8 cellular contexts compared by ENCODE assay signal in the genomic region with DNA sequence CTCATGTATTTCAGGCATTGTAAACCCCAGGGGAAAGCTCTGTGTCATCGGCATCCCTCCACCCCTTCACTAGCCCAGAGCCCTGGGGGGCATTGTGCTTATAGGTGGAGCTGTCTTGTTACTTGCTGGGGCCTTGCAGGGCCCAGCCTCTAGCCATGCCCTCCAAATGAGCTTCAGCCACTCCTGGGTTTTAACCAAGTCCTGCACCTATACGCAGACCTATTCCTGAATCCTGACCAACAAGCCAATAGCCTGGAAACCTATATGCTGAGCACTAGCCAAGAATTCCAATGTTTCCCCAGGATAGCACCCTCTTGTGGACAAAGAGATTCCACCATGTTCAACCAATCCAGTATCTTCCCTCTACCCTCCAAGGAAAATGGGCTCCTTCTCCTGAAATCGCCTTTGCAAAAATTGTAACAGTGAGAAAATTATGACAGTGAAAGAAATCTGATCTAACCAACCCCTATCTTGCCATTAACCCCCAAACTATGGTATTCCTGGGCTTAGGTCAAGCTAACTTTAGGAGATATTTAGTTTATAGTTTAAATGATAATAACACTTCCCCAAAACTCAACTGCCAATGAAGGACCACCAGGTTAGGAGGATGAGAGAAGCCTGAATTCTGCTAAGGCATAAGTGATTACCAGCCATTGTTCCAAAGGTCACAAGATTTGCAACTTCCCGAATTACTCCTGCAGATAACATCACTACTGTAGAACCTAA. TPM values are rescaled to one million over a fixed set of nuclear protein-coding genes. Genes with fewer than 3 reads are reported as not detected.
DNase-seq lines count a peak whose midpoint lies in the region; ATAC-seq, FAIRE-seq and TF ChIP-seq lines count a peak whose summit lies in the region.

No MANE protein-coding gene starts in this region.

- no peaks in the 10 kb centered on the region for H3K36me3 ChIP-seq in Karpas-422 (ENCODE audit: insufficient read depth, low read length)
- no peaks in the 10 kb centered on the region for H3K36me3 ChIP-seq in HepG2 (replicated peaks in 1 of 2; ENCODE audit: control insufficient read depth in 1 of 2, insufficient read depth in 2 of 2, low read length in 2 of 2)

- POLR2A ChIA-PET in HepG2 (lab: Yijun Ruan, JAX): no interaction called here

- H3K9me3 ChIP-seq in Karpas-422 (ENCODE audit: low read length): peaks cover 20% of the 10 kb centered on the region
- H3K9me3 ChIP-seq in HepG2 (ENCODE audit: low read length): peaks cover 4% of the 10 kb centered on the region; the same call in 1 of the 2 replicates

- peak; percentile 30 for FAIRE-seq in HepG2 (lab: Jason Lieb, UNC)

- H3K27ac ChIP-seq in Karpas-422 (ENCODE audit: low read length) (no peak overlapping the region), VCaP (no peak overlapping the region), HepG2 (ENCODE audit: extremely low read length, insufficient read depth, low read length) (no peak overlapping the region)

- H2AFZ ChIP-seq in Karpas-422 (ENCODE audit: low read length): no peak overlapping the region
- H2AFZ ChIP-seq in HepG2 (ENCODE audit: low read length): no peak overlapping the region

- H3K79me2 ChIP-seq in Karpas-422 (ENCODE audit: low read length) (no peaks in the 10 kb centered on the region), HepG2 (ENCODE audit: insufficient read depth, low read length) (no peaks in the 10 kb centered on the region)

- WGBS in HepG2 (ENCODE audit: low lambda C conversion rate): 72% methylated on average over 4 of the region's 4 CpGs

- TF ChIP-seq RAD21 in HepG2 (CRISPR knock-in tag; IDR thresholded peaks at IDR 0.05): no peak

- H3K9me2 ChIP-seq in Karpas-422 (replicated peaks; ENCODE audit: insufficient read depth, low read length): no peaks in the 10 kb centered on the region

- H3K4me3 ChIP-seq in Karpas-422 (ENCODE audit: low read length): no peak overlapping the region
- no peak overlapping the region for H3K4me3 ChIP-seq in HepG2 (replicated peaks in 1 of 3; ENCODE audit: insufficient read depth in 1 of 3, low read depth in 2 of 3, low read length in 3 of 3)

- TF ChIP-seq CTCF in VCaP (conservative IDR thresholded peaks at IDR 0.05): peak; percentile 76
- peak; percentile 53 for TF ChIP-seq CTCF in HepG2 (CRISPR knock-in tag; IDR thresholded peaks at IDR 0.05)

- no peak for TF ChIP-seq EP300 in HepG2 (IDR thresholded peaks at IDR 0.05; ENCODE audit: low read depth in 2 of 2, low read length in 2 of 2)
- no peak for TF ChIP-seq EP300 in HepG2 (CRISPR knock-in tag; IDR thresholded peaks at IDR 0.05; ENCODE audit: borderline replicate concordance)

- peak; percentile 16 for DNase-seq in DMS114 treated with DMSO at 0.1 percent for 48 hours (lab: John Stamatoyannopoulos, UW; ENCODE audit: unreplicated experiment)
- DNase-seq in Karpas-422: peak; percentile 57
- peak; percentile 38 for DNase-seq in HepG2 (ENCODE audit: low spot score)
- no peak for DNase-seq in NK-92 (lab: John Stamatoyannopoulos, UW; ENCODE audit: unreplicated experiment)
- DNase-seq in central memory CD4-positive, alpha-beta T cell: no peak

- no TSS peak for BruUV-seq in HepG2 (replicated peaks; lab: Mats Ljungman, UMichigan)

- H3K4me2 ChIP-seq in Karpas-422 (ENCODE audit: low read depth, low read length, poor library complexity, severe bottlenecking) (no peak overlapping the region), HepG2 (ENCODE audit: low read depth, low read length) (no peak overlapping the region)

- H3K27me3 ChIP-seq in Karpas-422 (ENCODE audit: low read length): no peaks in the 10 kb centered on the region
- no peaks in the 10 kb centered on the region for H3K27me3 ChIP-seq in HepG2 (ENCODE audit: control insufficient read depth in 1 of 2, insufficient read depth in 2 of 2, low read length in 2 of 2)

- TF ChIP-seq POLR2A in HepG2 (IDR thresholded peaks at IDR 0.05; ENCODE audit: insufficient read depth in 1 of 2, low read depth in 2 of 2, low read length in 2 of 2): no peak

- H3K4me1 ChIP-seq in Karpas-422 (ENCODE audit: low read length): peaks cover 19% of the 10 kb centered on the region
- H3K4me1 ChIP-seq in HepG2 (ENCODE audit: insufficient read depth, low read length): peaks cover 15% of the 10 kb centered on the region

- in situ Hi-C loops in HepG2 (cut with HindIII; ENCODE audit: extremely low pct_ligation_motif_present, low pct_unique_long_range_greater_than_20kb): no loop called here

- ATAC-seq in HepG2 (peak; percentile 38), GM21723 (IDR thresholded peaks at IDR 0.05; ENCODE audit: unreplicated experiment) (no peak), GM18867 (IDR thresholded peaks at IDR 0.05; ENCODE audit: unreplicated experiment) (no peak)

- intact Hi-C loops in HepG2 (cut with micrococcal nuclease; ENCODE audit: unreplicated experiment): loop anchor here (10.0 kb wide), 1 partner anchor 566 kb away; no protein-coding TSS in a partner anchor

- H4K20me1 ChIP-seq in Karpas-422 (ENCODE audit: insufficient read depth, low read depth, low read length) (no peaks in the 10 kb centered on the region), HepG2 (ENCODE audit: insufficient read depth, low read length) (no peaks in the 10 kb centered on the region)

- CTCF ChIA-PET in HepG2 (lab: Yijun Ruan, JAX; ENCODE audit: low intra/inter-chr PET ratio, low total read pairs): interaction anchor here (0.7 to 1.0 kb wide), 2 partner anchors 361 to 362 kb away, joined by 3 read pairs; no protein-coding TSS in a partner anchor

- H3K9ac ChIP-seq in Karpas-422 (ENCODE audit: low read length) (no peak overlapping the region), HepG2 (ENCODE audit: insufficient read depth, low read depth, low read length) (no peak overlapping the region)

TF ChIP-seq in HepG2, 621 proteins besides CTCF, POLR2A, EP300 and RAD21:
- TF ChIP-seq ZNF138 (CRISPR knock-in tag; IDR thresholded peaks at IDR 0.05; ENCODE audit: low read depth) (no peak), MYNN (CRISPR knock-in tag; IDR thresholded peaks at IDR 0.05; ENCODE audit: low read depth) (no peak), ZNF678 (CRISPR knock-in tag; IDR thresholded peaks at IDR 0.05) (no peak), YEATS4 (CRISPR knock-in tag; IDR thresholded peaks at IDR 0.05; ENCODE audit: borderline replicate concordance) (no peak), ZNF883 (CRISPR knock-in tag; IDR thresholded peaks at IDR 0.05; ENCODE audit: not compliant biosample characterization) (no peak), ZMYM4 (CRISPR knock-in tag; IDR thresholded peaks at IDR 0.05) (no peak), ZSCAN21 (CRISPR knock-in tag; IDR thresholded peaks at IDR 0.05; ENCODE audit: borderline replicate concordance) (no peak), STAG1 (CRISPR knock-in tag; IDR thresholded peaks at IDR 0.05) (0 out of 2 replicates have a peak, but pooled peaks have one; percentile 11), BHLHE40 (IDR thresholded peaks at IDR 0.05; ENCODE audit: low read length) (no peak), ZSCAN31 (CRISPR knock-in tag; IDR thresholded peaks at IDR 0.05; ENCODE audit: low read depth) (no peak), ISX (CRISPR knock-in tag; conservative IDR thresholded peaks at IDR 0.05) (no peak), ZNF337 (CRISPR knock-in tag; IDR thresholded peaks at IDR 0.05; ENCODE audit: borderline replicate concordance, low read depth) (no peak), ZNF121 (CRISPR knock-in tag; IDR thresholded peaks at IDR 0.05) (no peak), ZNF331 (CRISPR knock-in tag; IDR thresholded peaks at IDR 0.05) (peak; percentile 100), ZNF572 (CRISPR knock-in tag; IDR thresholded peaks at IDR 0.05) (no peak), ZNF775 (CRISPR knock-in tag; IDR thresholded peaks at IDR 0.05; ENCODE audit: borderline replicate concordance) (no peak), XBP1 (CRISPR knock-in tag; IDR thresholded peaks at IDR 0.05) (no peak)
- TF ChIP-seq, protein P1, sequence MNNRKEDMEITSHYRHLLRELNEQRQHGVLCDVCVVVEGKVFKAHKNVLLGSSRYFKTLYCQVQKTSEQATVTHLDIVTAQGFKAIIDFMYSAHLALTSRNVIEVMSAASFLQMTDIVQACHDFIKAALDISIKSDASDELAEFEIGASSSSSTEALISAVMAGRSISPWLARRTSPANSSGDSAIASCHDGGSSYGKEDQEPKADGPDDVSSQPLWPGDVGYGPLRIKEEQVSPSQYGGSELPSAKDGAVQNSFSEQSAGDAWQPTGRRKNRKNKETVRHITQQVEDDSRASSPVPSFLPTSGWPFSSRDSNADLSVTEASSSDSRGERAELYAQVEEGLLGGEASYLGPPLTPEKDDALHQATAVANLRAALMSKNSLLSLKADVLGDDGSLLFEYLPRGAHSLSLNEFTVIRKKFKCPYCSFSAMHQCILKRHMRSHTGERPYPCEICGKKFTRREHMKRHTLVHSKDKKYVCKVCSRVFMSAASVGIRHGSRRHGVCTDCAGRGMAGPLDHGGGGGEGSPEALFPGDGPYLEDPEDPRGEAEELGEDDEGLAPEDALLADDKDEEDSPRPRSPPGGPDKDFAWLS (CRISPR knock-in tag; IDR thresholded peaks at IDR 0.05; ENCODE audit: borderline replicate concordance): no peak

RNA-seq across cellular contexts. Expression of a gene that starts 55.5 kb away (rescaled TPM):
- total RNA-seq in Karpas-422 (2014; rRNA removed; shearing (Covaris generic); ENCODE audit: low replicate concordance): under 0.01 TPM in 1 of 2 replicates, not detected in the other
- 1.3 and 2.4 TPM in 2 replicates for total RNA-seq in HepG2 (2016; rRNA removed; fragmentation: Illumina TruSeq; extraction: Trizol)
- 2.6 and 3.2 TPM in 2 replicates for total RNA-seq in HepG2 (2016; cell fraction: cytosol; rRNA removed; fragmentation: Illumina TruSeq; extraction: Trizol; ENCODE audit: low read depth)
- total RNA-seq in HepG2 (2016; cell fraction: insoluble cytoplasmic fraction; rRNA removed; fragmentation: Illumina TruSeq; extraction: Trizol): 2.0 TPM in 2 replicates
- total RNA-seq in HepG2 (2016; cell fraction: membrane; rRNA removed; fragmentation: Illumina TruSeq; extraction: Trizol): 7.9 and 8.4 TPM in 2 replicates
- total RNA-seq in HepG2 (2016; cell fraction: nucleus; rRNA removed; fragmentation: Illumina TruSeq; extraction: Trizol): 1.1 and 2.2 TPM in 2 replicates
- 3.2 and 4.5 TPM in 2 replicates for polyA plus RNA-seq in HepG2 (2011; rRNA removed)
- polyA plus RNA-seq in HepG2 (2011; cell fraction: cytosol; rRNA removed): 2.5 and 3.9 TPM in 2 replicates
- 2.6 and 2.8 TPM in 2 replicates for polyA plus RNA-seq in HepG2 (2011; cell fraction: nucleus; rRNA removed)
- polyA plus RNA-seq in HepG2 (2012): 3.0 and 5.4 TPM in 2 replicates
- 4.6 and 7.5 TPM in 2 replicates for polyA plus RNA-seq in HepG2 (2016; cell fraction: cytosol; fragmentation: Illumina TruSeq; extraction: Trizol; ENCODE audit: low read depth)
- polyA plus RNA-seq in HepG2 (2016; cell fraction: insoluble cytoplasmic fraction; fragmentation: Illumina TruSeq; extraction: Trizol; ENCODE audit: low read depth): 3.9 and 4.3 TPM in 2 replicates
- polyA plus RNA-seq in HepG2 (2016; cell fraction: membrane; fragmentation: Illumina TruSeq; extraction: Trizol; ENCODE audit: low read depth): 8.4 and 12.0 TPM in 2 replicates
- polyA plus RNA-seq in HepG2 (2016; cell fraction: nucleus; fragmentation: Illumina TruSeq; extraction: Trizol; ENCODE audit: insufficient read depth, low read depth): 3.6 and 5.4 TPM in 2 replicates
- polyA minus RNA-seq in HepG2 (2011; rRNA and poly(A)+ RNA removed; ENCODE audit: low replicate concordance): 6.2 and 22.2 TPM in 2 replicates
- 4.2 and 9.8 TPM in 2 replicates for polyA minus RNA-seq in HepG2 (2011; cell fraction: cytosol; rRNA and poly(A)+ RNA removed)
- 1.8 and 3.2 TPM in 2 replicates for polyA minus RNA-seq in HepG2 (2011; cell fraction: nucleus; rRNA and poly(A)+ RNA removed)

Comparison
In these comparisons a context has a peak if more than half of its experiments do, and no peak if none do; other contexts are left out.
1. DNase-seq: peak in DMS114 treated with DMSO at 0.1 percent for 48 hours (single experiment), Karpas-422 (single experiment) and HepG2 (single experiment); none in NK-92 (single experiment) and central memory CD4-positive, alpha-beta T cell (single experiment).